In genomic region chr14:99571303-99571986, GRCh38 we compare ENCODE assay signal across 12 cellular contexts. TPM values are rescaled to one million over a fixed set of nuclear protein-coding genes. Genes with fewer than 3 reads are reported as not detected.
DNase-seq lines count a peak whose midpoint lies in the region; ATAC-seq and TF ChIP-seq lines count a peak whose summit lies in the region.
"Had no signal": no experiment of that assay in that cellular context is flagged by ENCODE, and none has a peak within 500 bp of the region (broad histone marks: within the 10 kb centered on the region; RNA-seq: fewer than 3 reads in every experiment).

No MANE protein-coding gene starts in this region.

- H3K36me3 ChIP-seq in PC-3 (ENCODE audit: low read depth, low read length) (no peaks in the 10 kb centered on the region), right lobe of liver (no peaks in the 10 kb centered on the region), tibial artery (no peaks in the 10 kb centered on the region)
- H3K36me3 ChIP-seq in effector memory CD4-positive, alpha-beta T cell (ENCODE audit: control insufficient read depth, insufficient read depth, low read length) = no peaks in the 10 kb centered on the region

- no peak overlapping the region for H3K9ac ChIP-seq in PC-3 (ENCODE audit: low read length)
- H3K9ac ChIP-seq: KMS-11 had no signal

- H4K20me1 ChIP-seq in PC-3 (ENCODE audit: low read length) = no peaks in the 10 kb centered on the region

- peaks cover 50% of the 10 kb centered on the region for H3K4me1 ChIP-seq in PC-3 (ENCODE audit: insufficient read depth, low read length)
- H3K4me1 ChIP-seq in right lobe of liver = peaks cover 0 to 94% (median 44%) of the 10 kb centered on the region in 4 donors
- H3K4me1 ChIP-seq in tibial artery = peaks cover 0 to 77% (median 39%) of the 10 kb centered on the region in 4 donors
- H3K4me1 ChIP-seq in effector memory CD4-positive, alpha-beta T cell (ENCODE audit: control insufficient read depth, insufficient read depth, low read length, poor library complexity, severe bottlenecking) = no peaks in the 10 kb centered on the region

- H3F3A ChIP-seq in PC-3 (ENCODE audit: low read length, unreplicated experiment) = no peaks in the 10 kb centered on the region

- CTCF ChIA-PET in PC-3 (lab: Charles Lee) = no interaction called here

- WGBS in right lobe of liver (ENCODE audit: insufficient coverage, low coverage, low lambda C conversion rate, missing lambda C conversion rate) = 32% methylated on average over 8 of the region's 10 CpGs

- no TSS peak for BruUV-seq in PC-3 (replicated peaks; lab: Mats Ljungman, UMichigan)

- H3K9me3 ChIP-seq in PC-3 (ENCODE audit: low read length) (no peaks in the 10 kb centered on the region), right lobe of liver (no peaks in the 10 kb centered on the region), tibial artery (no peaks in the 10 kb centered on the region)
- no peaks in the 10 kb centered on the region for H3K9me3 ChIP-seq in effector memory CD4-positive, alpha-beta T cell (ENCODE audit: control insufficient read depth, low read length)

- no peaks in the 10 kb centered on the region for H3K9me2 ChIP-seq in PC-3 (replicated peaks; ENCODE audit: low read length)

- no peak overlapping the region for H3K4me3 ChIP-seq in PC-3 (ENCODE audit: low read length)
- H3K4me3 ChIP-seq in right lobe of liver = peak overlapping the region in 1 of 3 donors; percentile 18
- H3K4me3 ChIP-seq in tibial artery = no peak overlapping the region
- H3K4me3 ChIP-seq in effector memory CD4-positive, alpha-beta T cell (ENCODE audit: insufficient read depth, low read depth, low read length, poor library complexity, severe bottlenecking) = no peak overlapping the region

- TF ChIP-seq CTCF in PC-3 (conservative IDR thresholded peaks at IDR 0.05; ENCODE audit: low read depth, low read length) (no peak), right lobe of liver (IDR thresholded peaks at IDR 0.05) (no peak), tibial artery (IDR thresholded peaks at IDR 0.05) (no peak)

- H3K27ac ChIP-seq in PC-3 (ENCODE audit: low read length) = no peak overlapping the region
- H3K27ac ChIP-seq in right lobe of liver = peak overlapping the region; percentile 65 to 93 (median 84)
- peak overlapping the region; percentile 27 to 39 for H3K27ac ChIP-seq in tibial artery
- no peak overlapping the region for H3K27ac ChIP-seq in effector memory CD4-positive, alpha-beta T cell (ENCODE audit: insufficient read depth, low read length, poor library complexity, severe bottlenecking)
- H3K27ac ChIP-seq: KMS-11 had no signal

- ATAC-seq in PC-3 (peak; percentile 7; the same call in 1 of the 2 replicates), right lobe of liver (peak; percentile 49 to 74 (median 62)), GM21360 (IDR thresholded peaks at IDR 0.05; ENCODE audit: unreplicated experiment) (no peak), HG02678 (IDR thresholded peaks at IDR 0.05; ENCODE audit: unreplicated experiment) (no peak)
- ATAC-seq: activated CD8-positive, alpha-beta T cell treated with anti-CD3 and anti-CD28 coated beads, Interleukin-2, amount 10 ng/mL, durations not matched to agents 7 days and 5 days had no signal

- H2AFZ ChIP-seq in PC-3 (ENCODE audit: low read length) = no peak overlapping the region

- peaks cover 97% of the 10 kb centered on the region for H3K79me2 ChIP-seq in PC-3 (ENCODE audit: low read length)

- peak; percentile 42 for DNase-seq in NCI-H748 (lab: John Stamatoyannopoulos, UW; ENCODE audit: unreplicated experiment)
- no peak for DNase-seq in NCI-H748 treated with DMSO at 0.1 percent for 48 hours (lab: John Stamatoyannopoulos, UW)
- DNase-seq in PC-3 = peak; percentile 33
- peak; percentile 67 to 86 (median 85) for DNase-seq in right lobe of liver
- DNase-seq in tibial artery = no peak
- no peak for DNase-seq in effector memory CD4-positive, alpha-beta T cell
- DNase-seq: activated CD8-positive, alpha-beta T cell treated with anti-CD3 and anti-CD28 coated beads, Interleukin-2, amount 10 ng/mL, durations not matched to agents 7 days and 5 days; GDM1; NK-92 treated with Interleukin-12 subunit alpha and Interleukin-12 subunit beta, amount 100 ng/mL, for 24 hours had no signal

- no peak overlapping the region for H3K4me2 ChIP-seq in PC-3 (ENCODE audit: low read length)

- TF ChIP-seq POLR2A in right lobe of liver (IDR thresholded peaks at IDR 0.05) = no peak

- H3K27me3 ChIP-seq in PC-3 (ENCODE audit: low read length) (no peaks in the 10 kb centered on the region), right lobe of liver (no peaks in the 10 kb centered on the region), tibial artery (no peaks in the 10 kb centered on the region)
- H3K27me3 ChIP-seq in effector memory CD4-positive, alpha-beta T cell (replicated peaks; ENCODE audit: control insufficient read depth, insufficient read depth, low read length, poor library complexity, severe bottlenecking) = no peaks in the 10 kb centered on the region

- intact Hi-C loops in PC-3 (cut with micrococcal nuclease) (no loop called here), right lobe of liver (cut with DNase I) (no loop called here), tibial artery (cut with DNase I; ENCODE audit: low total_unique reads) (no loop called here)

- POLR2A ChIA-PET in PC-3 (lab: Charles Lee; ENCODE audit: unreplicated experiment) = no interaction called here

RNA-seq across cellular contexts. Expression of gene CCDC85C, which starts 32.6 kb away (rescaled TPM):
- total RNA-seq in PC-3 (2014; rRNA removed) = 36.4 and 44.6 TPM in 2 replicates
- total RNA-seq in right lobe of liver = 10 to 100 TPM; 13.6 to 32.8 (median 21.8) TPM

Comparison
In these comparisons a context has a peak if more than half of its experiments do, and no peak if none do; other contexts are left out.
1. DNase-seq: peak in NCI-H748 (single experiment), PC-3 (single experiment) and right lobe of liver (3 of 3); none in NCI-H748 treated with DMSO at 0.1 percent for 48 hours (single experiment), tibial artery (0 of 2) and effector memory CD4-positive, alpha-beta T cell (0 of 3).
2. ATAC-seq: peak in PC-3 (single experiment) and right lobe of liver (4 of 4); none in GM21360 (single experiment) and HG02678 (single experiment).
3. H3K27ac ChIP-seq: peak in right lobe of liver (3 of 3) and tibial artery (2 of 2); none in PC-3 (single experiment) and effector memory CD4-positive, alpha-beta T cell (single experiment).